16 cellular contexts compared by ENCODE assay signal in genomic region chr4:106854970-106855369, GRCh38.
"Had no signal": no experiment of that assay in that cellular context is flagged by ENCODE, and none has a peak within 500 bp of the region (broad histone marks: within the 10 kb centered on the region; RNA-seq: fewer than 3 reads in every experiment).

No MANE protein-coding gene starts in this region.

- H3K27me3 ChIP-seq: gastrocnemius medialis, heart left ventricle, neural progenitor cell, right atrium auricular region, tibial nerve had no signal

- H3K4me3 ChIP-seq: gastrocnemius medialis, heart left ventricle, neural progenitor cell, prostate gland, right atrium auricular region, tibial nerve had no signal

- H3K36me3 ChIP-seq: gastrocnemius medialis, heart left ventricle, neural progenitor cell, prostate gland, right atrium auricular region, tibial nerve had no signal

- H3K4me2 ChIP-seq: neural progenitor cell had no signal

- H3K27ac ChIP-seq: gastrocnemius medialis, heart left ventricle, neural progenitor cell, prostate gland, right atrium auricular region, tibial nerve had no signal

- ATAC-seq: activated CD4-positive, alpha-beta T cell treated with anti-CD3 and anti-CD28 coated beads for 36 hours; activated naive CD4-positive, alpha-beta T cell treated with anti-CD3 and anti-CD28 coated beads, Interleukin-2, amount 50 U/mL, for 72 hours; gastrocnemius medialis; heart left ventricle; left ventricle myocardium superior; naive thymus-derived CD4-positive, alpha-beta T cell; WTC11 had no signal

- H3K4me1 ChIP-seq: gastrocnemius medialis, heart left ventricle, neural progenitor cell, prostate gland, right atrium auricular region, tibial nerve had no signal

- H3K9ac ChIP-seq: neural progenitor cell had no signal

- H3K9me3 ChIP-seq: gastrocnemius medialis, prostate gland, tibial nerve had no signal

- H2AFZ ChIP-seq: neural progenitor cell had no signal

- DNase-seq: activated CD4-positive, alpha-beta T cell treated with anti-CD3 and anti-CD28 coated beads for 36 hours; activated CD4-positive, alpha-beta T cell treated with anti-CD3 and anti-CD28 coated beads, Interleukin-2, amount 50 U/mL, for 48 hours; activated gamma-delta T cell treated with Interleukin-2 at 50 U/mL for 16 hours; amniotic stem cell; dermis blood vessel endothelial cell; gastrocnemius medialis; heart left ventricle; left ventricle myocardium superior; naive thymus-derived CD4-positive, alpha-beta T cell; stimulated activated CD4-positive, alpha-beta T cell treated with anti-CD3 and anti-CD28 coated beads, Interleukin-2, amount 100 ng/mL, for 24 hours had no signal
